8 cellular contexts compared by ENCODE assay signal in genomic region chr1:37792943-37793686, GRCh38. TPM values are rescaled to one million over a fixed set of nuclear protein-coding genes. Genes with fewer than 3 reads are reported as not detected.
DNase-seq lines count a peak whose midpoint lies in the region; ATAC-seq lines count a peak whose summit lies in the region.

No MANE protein-coding gene starts in this region.

- H3K36me3 Mint-ChIP-seq in stimulated activated naive CD8-positive, alpha-beta T cell treated with anti-CD3 and anti-CD28 coated beads, Interleukin-15, Interleukin-2, amounts not matched to agents 100 ng/mL and 50 ng/mL, for 24 hours (ENCODE audit: low read depth), result peaks cover 2% of the 10 kb centered on the region
- H3K36me3 Mint-ChIP-seq in activated naive CD8-positive, alpha-beta T cell treated with anti-CD3 and anti-CD28 coated beads for 36 hours, result no peaks in the 10 kb centered on the region

- no peak overlapping the region for H3K27ac Mint-ChIP-seq in stimulated activated naive CD8-positive, alpha-beta T cell treated with anti-CD3 and anti-CD28 coated beads, Interleukin-15, Interleukin-2, amounts not matched to agents 100 ng/mL and 50 ng/mL, for 24 hours
- H3K27ac Mint-ChIP-seq in activated naive CD8-positive, alpha-beta T cell treated with anti-CD3 and anti-CD28 coated beads for 36 hours, result no peak overlapping the region

- ATAC-seq in stimulated activated naive CD8-positive, alpha-beta T cell treated with anti-CD3 and anti-CD28 coated beads, Interleukin-15, Interleukin-2, amounts not matched to agents 100 U/mL and 50 U/mL, for 24 hours, result no peak
- peak; percentile 7 for ATAC-seq in aorta (ENCODE audit: low FRiP score)
- ATAC-seq in HG03025 (IDR thresholded peaks at IDR 0.05; ENCODE audit: low FRiP score, unreplicated experiment), result no peak

- H3K4me1 Mint-ChIP-seq in stimulated activated naive CD8-positive, alpha-beta T cell treated with anti-CD3 and anti-CD28 coated beads, Interleukin-15, Interleukin-2, amounts not matched to agents 100 ng/mL and 50 ng/mL, for 24 hours (ENCODE audit: low read depth), result peaks cover 26% of the 10 kb centered on the region
- H3K4me1 Mint-ChIP-seq in activated naive CD8-positive, alpha-beta T cell treated with anti-CD3 and anti-CD28 coated beads for 36 hours, result peaks cover 15% of the 10 kb centered on the region

- H3K9me3 ChIP-seq in aorta (ENCODE audit: control insufficient read depth, low read length), result no peaks in the 10 kb centered on the region

- H3K4me1 ChIP-seq in aorta (ENCODE audit: control insufficient read depth in 1 of 2, insufficient read depth in 2 of 2, low read length in 2 of 2), result no peaks in the 10 kb centered on the region

- H3K27me3 Mint-ChIP-seq in stimulated activated naive CD8-positive, alpha-beta T cell treated with anti-CD3 and anti-CD28 coated beads, Interleukin-15, Interleukin-2, amounts not matched to agents 100 ng/mL and 50 ng/mL, for 24 hours, result peaks cover 41% of the 10 kb centered on the region
- peaks cover 48% of the 10 kb centered on the region for H3K27me3 Mint-ChIP-seq in activated naive CD8-positive, alpha-beta T cell treated with anti-CD3 and anti-CD28 coated beads for 36 hours

- H3K9me3 Mint-ChIP-seq in stimulated activated naive CD8-positive, alpha-beta T cell treated with anti-CD3 and anti-CD28 coated beads, Interleukin-15, Interleukin-2, amounts not matched to agents 100 ng/mL and 50 ng/mL, for 24 hours, result no peaks in the 10 kb centered on the region
- H3K9me3 Mint-ChIP-seq in activated naive CD8-positive, alpha-beta T cell treated with anti-CD3 and anti-CD28 coated beads for 36 hours, result no peaks in the 10 kb centered on the region

- no peaks in the 10 kb centered on the region for H3K27me3 ChIP-seq in aorta (ENCODE audit: control insufficient read depth in 1 of 2, insufficient read depth in 2 of 2, low read length in 1 of 2)

- H3K4me3 ChIP-seq in aorta (ENCODE audit: low read length in 2 of 2), result no peak overlapping the region

- H3K27ac ChIP-seq in aorta (ENCODE audit: low read depth in 1 of 2, low read length in 2 of 2), result no peak overlapping the region

- H3K36me3 ChIP-seq in aorta (ENCODE audit: control insufficient read depth in 1 of 2, insufficient read depth in 2 of 2, low read length in 1 of 2), result no peaks in the 10 kb centered on the region

- DNase-seq in stimulated activated naive CD8-positive, alpha-beta T cell treated with anti-CD3 and anti-CD28 coated beads, Interleukin-15, Interleukin-2, amounts not matched to agents 100 U/mL and 50 U/mL, for 24 hours, result no peak
- DNase-seq in activated naive CD8-positive, alpha-beta T cell treated with anti-CD3 and anti-CD28 coated beads for 36 hours, result no peak
- DNase-seq in mesenteric fat pad (ENCODE audit: low spot score) (peak; percentile 85), aorta (no peak), D341Med (ENCODE audit: low spot score) (no peak), DMS 273 treated with DMSO at 0.1 percent for 48 hours (lab: John Stamatoyannopoulos, UW) (no peak)

- WGBS in aorta, 2 donors, result 29% methylated on average over 35 to 36 of the region's 36 CpGs

- intact Hi-C loops in aorta (cut with DNase I), result no loop called here

- peak overlapping the region; percentile 23 for H3K4me3 Mint-ChIP-seq in stimulated activated naive CD8-positive, alpha-beta T cell treated with anti-CD3 and anti-CD28 coated beads, Interleukin-15, Interleukin-2, amounts not matched to agents 100 ng/mL and 50 ng/mL, for 24 hours
- H3K4me3 Mint-ChIP-seq in activated naive CD8-positive, alpha-beta T cell treated with anti-CD3 and anti-CD28 coated beads for 36 hours, result peak overlapping the region; percentile 14

RNA-seq across cellular contexts. Expression of gene MANEAL, which starts 0.5 kb away (rescaled TPM):
- 1 to 10 TPM; 1.5 TPM for total RNA-seq in activated naive CD8-positive, alpha-beta T cell treated with anti-CD3 and anti-CD28 coated beads for 36 hours
- total RNA-seq in mesenteric fat pad (1.5 TPM), aorta (1 to 10 TPM; 1.2 to 1.9 TPM)
- 1 to 10 TPM in 1 of 2 donors, under 1 TPM in 1; 0.75 to 2.3 TPM for polyA plus RNA-seq in aorta

RNA-seq across cellular contexts. Expression of gene C1orf122, which starts 14.5 kb away (rescaled TPM):
- total RNA-seq in activated naive CD8-positive, alpha-beta T cell treated with anti-CD3 and anti-CD28 coated beads for 36 hours, result 10 to 100 TPM; 26.1 to 27.7 TPM
- 44.9 TPM for total RNA-seq in mesenteric fat pad
- total RNA-seq in aorta, result 10 to 100 TPM; 34.0 to 35.0 TPM
- polyA plus RNA-seq in aorta, result 100 to 1,000 TPM in 1 of 2 donors, 10 to 100 TPM in 1; 75.7 to 118 TPM

RNA-seq across cellular contexts. Expression of gene YRDC, which starts 14.9 kb away (rescaled TPM):
- 10 to 100 TPM; 58.3 to 62.0 TPM for total RNA-seq in activated naive CD8-positive, alpha-beta T cell treated with anti-CD3 and anti-CD28 coated beads for 36 hours
- total RNA-seq in mesenteric fat pad, result 16.2 TPM
- total RNA-seq in aorta, result 10 to 100 TPM; 10.2 to 12.2 TPM
- 10 to 100 TPM in 1 of 2 donors, 1 to 10 TPM in 1; 8.5 to 11.1 TPM for polyA plus RNA-seq in aorta

RNA-seq across cellular contexts. Expression of gene EPHA10, which starts 28.2 kb away (rescaled TPM):
- not detected for total RNA-seq in activated naive CD8-positive, alpha-beta T cell treated with anti-CD3 and anti-CD28 coated beads for 36 hours
- not detected for total RNA-seq in mesenteric fat pad
- under 1 TPM in 1 of 2 donors, not detected in 1; 0.12 TPM for total RNA-seq in aorta
- polyA plus RNA-seq in aorta, result under 1 TPM; 0.05 to 0.25 TPM
